Comparison of ENCODE assay signal across 20 cellular contexts in the genomic region with DNA sequence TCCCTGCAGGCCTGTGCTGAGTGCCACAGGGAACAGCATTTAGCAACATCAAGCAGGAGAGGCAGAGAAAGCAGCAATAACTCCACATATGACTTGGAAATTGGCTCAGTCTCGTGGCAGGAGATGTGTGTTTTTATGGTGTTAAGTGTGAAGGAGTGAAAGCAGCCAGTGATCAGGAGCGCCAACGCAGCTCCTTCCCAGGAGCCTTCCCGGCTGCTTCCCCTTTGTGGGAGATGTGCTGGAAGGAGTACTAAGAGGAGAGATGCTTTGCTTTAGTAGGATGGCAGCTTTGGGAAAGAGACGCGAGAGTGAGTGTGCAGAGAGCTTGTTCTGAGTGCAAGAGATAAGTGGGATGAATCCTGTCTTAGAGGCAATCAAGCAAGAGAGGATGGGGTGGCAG. TPM values are rescaled to one million over a fixed set of nuclear protein-coding genes. Genes with fewer than 3 reads are reported as not detected.
"Had no signal": no experiment of that assay in that cellular context is flagged by ENCODE, and none has a peak within 500 bp of the region (broad histone marks: within the 10 kb centered on the region; RNA-seq: fewer than 3 reads in every experiment).

No MANE protein-coding gene starts in this region.

- H3K27me3 Mint-ChIP-seq: effector memory CD8-positive, alpha-beta T cell; stimulated activated memory B cell treated with anti-CD40 and anti-IgM and Interleukin-4, amounts not matched to agents 10 μg/mL and 1 μg/mL and 100 μg/mL, for 72 hours; stimulated activated naive CD8-positive, alpha-beta T cell treated with anti-CD3 and anti-CD28 coated beads, Interleukin-15, amount 100 ng/mL, for 72 hours had no signal

- ATAC-seq: effector memory CD8-positive, alpha-beta T cell; gastroesophageal sphincter; heart right ventricle; left lobe of liver; mucosa of descending colon; naive thymus-derived CD8-positive, alpha-beta T cell; right cardiac atrium; stimulated activated memory B cell treated with anti-CD40 and anti-IgM and Interleukin-4, amounts not matched to agents 10 μg/mL and 1 μg/mL and 100 μg/mL, for 72 hours; stimulated activated naive CD8-positive, alpha-beta T cell treated with anti-CD3 and anti-CD28 coated beads, Interleukin-15, amount 100 ng/mL, for 72 hours had no signal

- DNase-seq: effector memory CD8-positive, alpha-beta T cell; esophagus squamous epithelium; foreskin fibroblast; heart right ventricle; islet precursor cell; mammary epithelial cell; mucosa of descending colon; naive thymus-derived CD8-positive, alpha-beta T cell; right cardiac atrium; stimulated activated CD4-positive, alpha-beta T cell treated with anti-CD3 and anti-CD28 coated beads, Interleukin-1b, Interleukin-23, amount 100 ng/mL, for 48 hours; stimulated activated CD4-positive, alpha-beta T cell treated with anti-CD3 and anti-CD28 coated beads, Interleukin-4, amount 100 ng/mL, for 24 hours; stimulated activated naive CD8-positive, alpha-beta T cell treated with anti-CD3 and anti-CD28 coated beads, Interleukin-15, amount 100 ng/mL, for 72 hours; transverse colon had no signal

- H3K4me3 Mint-ChIP-seq: effector memory CD8-positive, alpha-beta T cell; naive thymus-derived CD8-positive, alpha-beta T cell; stimulated activated memory B cell treated with anti-CD40 and anti-IgM and Interleukin-4, amounts not matched to agents 10 μg/mL and 1 μg/mL and 100 μg/mL, for 72 hours; stimulated activated naive CD8-positive, alpha-beta T cell treated with anti-CD3 and anti-CD28 coated beads, Interleukin-15, amount 100 ng/mL, for 72 hours had no signal

- H3K4me1 ChIP-seq: esophagus squamous epithelium, gastroesophageal sphincter, heart right ventricle had no signal

- H3K27me3 ChIP-seq: esophagus squamous epithelium, transverse colon had no signal

- H3K4me3 ChIP-seq: esophagus squamous epithelium, gastroesophageal sphincter, heart right ventricle, mucosa of descending colon, thoracic aorta, transverse colon had no signal

- H3K27ac Mint-ChIP-seq: effector memory CD8-positive, alpha-beta T cell; naive thymus-derived CD8-positive, alpha-beta T cell; stimulated activated memory B cell treated with anti-CD40 and anti-IgM and Interleukin-4, amounts not matched to agents 10 μg/mL and 1 μg/mL and 100 μg/mL, for 72 hours; stimulated activated naive CD8-positive, alpha-beta T cell treated with anti-CD3 and anti-CD28 coated beads, Interleukin-15, amount 100 ng/mL, for 72 hours had no signal

- H3K36me3 ChIP-seq: esophagus squamous epithelium, gastroesophageal sphincter, heart right ventricle, thoracic aorta, transverse colon had no signal

- H3K4me1 Mint-ChIP-seq: stimulated activated naive CD8-positive, alpha-beta T cell treated with anti-CD3 and anti-CD28 coated beads, Interleukin-15, amount 100 ng/mL, for 72 hours had no signal

- H3K36me3 Mint-ChIP-seq: naive thymus-derived CD8-positive, alpha-beta T cell; stimulated activated memory B cell treated with anti-CD40 and anti-IgM and Interleukin-4, amounts not matched to agents 10 μg/mL and 1 μg/mL and 100 μg/mL, for 72 hours had no signal

- H3K9me3 ChIP-seq: esophagus squamous epithelium, gastroesophageal sphincter, heart right ventricle, mucosa of descending colon, thoracic aorta, transverse colon had no signal

- H3K27ac ChIP-seq: esophagus squamous epithelium, gastroesophageal sphincter, heart right ventricle, thoracic aorta, transverse colon had no signal

- H3K9me3 Mint-ChIP-seq: naive thymus-derived CD8-positive, alpha-beta T cell; stimulated activated naive CD8-positive, alpha-beta T cell treated with anti-CD3 and anti-CD28 coated beads, Interleukin-15, amount 100 ng/mL, for 72 hours had no signal

RNA-seq across cellular contexts. Expression of a gene that starts 54.7 kb away (rescaled TPM):
- total RNA-seq: naive thymus-derived CD8-positive, alpha-beta T cell; pulmonary artery endothelial cell; subcutaneous adipose tissue; thoracic aorta; ureter had no signal
